In the genomic region with DNA sequence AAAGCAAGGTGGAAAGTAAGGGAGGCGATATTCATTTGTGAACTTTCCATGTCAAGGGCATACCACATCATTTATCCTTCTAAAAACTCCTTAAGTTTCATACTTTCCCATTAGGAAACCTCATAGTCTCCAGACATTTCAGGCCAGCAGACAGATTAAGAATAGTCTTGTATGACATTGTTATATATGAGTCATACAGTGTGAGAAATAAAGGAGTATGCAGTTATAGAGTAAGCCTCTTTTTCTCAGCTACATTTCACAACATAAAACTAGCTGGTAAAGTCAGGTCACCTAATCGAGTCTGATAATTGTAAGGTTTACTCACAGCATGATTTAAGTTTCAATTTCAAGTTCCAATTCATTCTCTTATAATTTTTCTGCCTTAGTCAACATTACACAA, we compare ENCODE assay signal across 18 cellular contexts.
A peak's percentile ranks its signal among the peaks of the same experiment; 100 is the strongest.
DNase-seq lines count a peak whose midpoint lies in the region; ATAC-seq and TF ChIP-seq lines count a peak whose summit lies in the region.
"Had no signal": no experiment of that assay in that cellular context is flagged by ENCODE, and none has a peak within 500 bp of the region (broad histone marks: within the 10 kb centered on the region; RNA-seq: fewer than 3 reads in every experiment).

No MANE protein-coding gene starts in this region.

- no peaks in the 10 kb centered on the region for H3K4me1 ChIP-seq in left lung
- no peaks in the 10 kb centered on the region for H3K4me1 ChIP-seq in left ventricle myocardium inferior
- no peaks in the 10 kb centered on the region for H3K4me1 ChIP-seq in tibial artery
- H3K4me1 ChIP-seq: SJSA1, tibial nerve had no signal

- H3K4me3 ChIP-seq in AG10803 (ENCODE audit: low read length) (no peak overlapping the region), left lung (no peak overlapping the region), left ventricle myocardium inferior (no peak overlapping the region), tibial artery (no peak overlapping the region)
- H3K4me3 ChIP-seq: cardiac muscle cell, SJSA1, tibial nerve had no signal

- intact Hi-C loops in left lung (cut with DNase I) = no loop called here
- intact Hi-C loops in left ventricle myocardium inferior (cut with micrococcal nuclease) = no loop called here
- intact Hi-C loops in tibial artery (cut with DNase I; ENCODE audit: low total_unique reads) = no loop called here

- peaks cover 38% of the 10 kb centered on the region for H3K4me1 Mint-ChIP-seq in chondrocyte (ENCODE audit: low read depth)

- peak overlapping the region; percentile 81 for H3K27ac Mint-ChIP-seq in chondrocyte (ENCODE audit: unreplicated experiment)
- H3K27ac Mint-ChIP-seq: activated naive CD4-positive, alpha-beta T cell treated with anti-CD3 and anti-CD28 coated beads for 36 hours; endodermal cell had no signal

- H3K36me3 ChIP-seq in left lung (no peaks in the 10 kb centered on the region), left ventricle myocardium inferior (no peaks in the 10 kb centered on the region), tibial artery (no peaks in the 10 kb centered on the region)
- H3K36me3 ChIP-seq: cardiac muscle cell, SJSA1, tibial nerve had no signal

- no peak for TF ChIP-seq CTCF in AG10803 (conservative IDR thresholded peaks at IDR 0.05; ENCODE audit: low read length)
- TF ChIP-seq CTCF in chondrocyte (IDR thresholded peaks at IDR 0.05) = no peak
- no peak for TF ChIP-seq CTCF in left lung (IDR thresholded peaks at IDR 0.05)
- no peak for TF ChIP-seq CTCF in left ventricle myocardium inferior (IDR thresholded peaks at IDR 0.05; ENCODE audit: borderline replicate concordance)
- TF ChIP-seq CTCF in tibial artery (IDR thresholded peaks at IDR 0.05) = no peak

- H3K36me3 Mint-ChIP-seq in chondrocyte (ENCODE audit: low read depth) = peaks cover 1% of the 10 kb centered on the region

- peak; percentile 50 for ATAC-seq in left lung
- ATAC-seq in HG03469 (IDR thresholded peaks at IDR 0.05; ENCODE audit: unreplicated experiment) = no peak
- ATAC-seq: sciatic nerve had no signal

- H3K27me3 Mint-ChIP-seq in chondrocyte (ENCODE audit: low read depth) = no peaks in the 10 kb centered on the region

- H3K4me3 Mint-ChIP-seq in chondrocyte (ENCODE audit: unreplicated experiment) = no peak overlapping the region
- H3K4me3 Mint-ChIP-seq: activated naive CD4-positive, alpha-beta T cell treated with anti-CD3 and anti-CD28 coated beads for 36 hours; endodermal cell had no signal

- no peaks in the 10 kb centered on the region for H3K9me3 ChIP-seq in left lung
- no peaks in the 10 kb centered on the region for H3K9me3 ChIP-seq in left ventricle myocardium inferior (replicated peaks)
- H3K9me3 ChIP-seq in tibial artery = no peaks in the 10 kb centered on the region
- H3K9me3 ChIP-seq: SJSA1, tibial nerve had no signal

- DNase-seq in AG10803 (ENCODE audit: low read depth) (peak; percentile 34), LHCN-M2 (ENCODE audit: low read depth) (peak; percentile 22), chondrocyte (ENCODE audit: low spot score) (no peak), left lung (no peak), left ventricle myocardium inferior (no peak), tibial artery (no peak), NCI-H526 (lab: John Stamatoyannopoulos, UW) (no peak)
- DNase-seq: activated naive CD4-positive, alpha-beta T cell treated with anti-CD3 and anti-CD28 coated beads for 36 hours; Calu3; endodermal cell; glutamatergic neuron; NCI-H1694; stimulated activated CD4-positive, alpha-beta T cell treated with anti-CD3 and anti-CD28 coated beads, Interleukin-4, amount 100 ng/mL, for 4 hours had no signal

- no peak overlapping the region for H3K27ac ChIP-seq in left lung
- H3K27ac ChIP-seq in left ventricle myocardium inferior (replicated peaks) = no peak overlapping the region
- H3K27ac ChIP-seq in tibial artery = no peak overlapping the region
- H3K27ac ChIP-seq: cardiac muscle cell, SJSA1, tibial nerve had no signal

- H3K9me3 Mint-ChIP-seq in chondrocyte (ENCODE audit: low read depth) = peaks cover under 1% of the 10 kb centered on the region

- H3K27me3 ChIP-seq in left lung = no peaks in the 10 kb centered on the region
- H3K27me3 ChIP-seq in left ventricle myocardium inferior (ENCODE audit: low read depth) = no peaks in the 10 kb centered on the region
- no peaks in the 10 kb centered on the region for H3K27me3 ChIP-seq in tibial artery
- H3K27me3 ChIP-seq: cardiac muscle cell, SJSA1, tibial nerve had no signal

Comparison
In these comparisons a context has a peak if more than half of its experiments do, and no peak if none do; other contexts are left out.
1. DNase-seq: peak in AG10803 (single experiment) and LHCN-M2 (single experiment); none in chondrocyte (single experiment), left lung (0 of 2), left ventricle myocardium inferior (single experiment), tibial artery (0 of 2) and NCI-H526 (0 of 2).